35 cellular contexts compared by ENCODE assay signal in genomic region chr11:63019506-63019905, GRCh38. TPM values are rescaled to one million over a fixed set of nuclear protein-coding genes. Genes with fewer than 3 reads are reported as not detected.
"Had no signal": no experiment of that assay in that cellular context is flagged by ENCODE, and none has a peak within 500 bp of the region (broad histone marks: within the 10 kb centered on the region; RNA-seq: fewer than 3 reads in every experiment).

No MANE protein-coding gene starts in this region.

- H3K4me3 Mint-ChIP-seq: naive thymus-derived CD4-positive, alpha-beta T cell; natural killer cell treated with Interleukin-12 subunit alpha and Interleukin-12 subunit beta and Interleukin-15 and Interleukin-18, amount 100 ng/mL, for 72 hours; stimulated activated memory B cell treated with anti-CD40 and anti-IgM and Interleukin-4, amounts not matched to agents 10 μg/mL and 1 μg/mL and 100 μg/mL, for 72 hours; stimulated activated naive CD8-positive, alpha-beta T cell treated with anti-CD3 and anti-CD28 coated beads, Interleukin-15, amount 100 ng/mL, for 72 hours; type B pancreatic cell had no signal

- H3K79me2 ChIP-seq: hepatocyte had no signal

- H2AFZ ChIP-seq: hepatocyte had no signal

- H3K36me3 Mint-ChIP-seq: naive thymus-derived CD4-positive, alpha-beta T cell; natural killer cell treated with Interleukin-12 subunit alpha and Interleukin-12 subunit beta and Interleukin-15 and Interleukin-18, amount 100 ng/mL, for 72 hours; stimulated activated memory B cell treated with anti-CD40 and anti-IgM and Interleukin-4, amounts not matched to agents 10 μg/mL and 1 μg/mL and 100 μg/mL, for 72 hours; type B pancreatic cell had no signal

- H3K27ac ChIP-seq: hepatocyte, left ventricle myocardium inferior, pancreas, prostate gland, sigmoid colon, tibial nerve, uterus had no signal

- ATAC-seq: mucosa of descending colon; naive thymus-derived CD4-positive, alpha-beta T cell; natural killer cell treated with Interleukin-12 subunit alpha and Interleukin-12 subunit beta and Interleukin-15 and Interleukin-18, amount 100 ng/mL, for 72 hours; pancreas; right cardiac atrium; stimulated activated memory B cell treated with anti-CD40 and anti-IgM and Interleukin-4, amounts not matched to agents 10 μg/mL and 1 μg/mL and 100 μg/mL, for 72 hours; stimulated activated naive CD8-positive, alpha-beta T cell treated with anti-CD3 and anti-CD28 coated beads, Interleukin-15, amount 100 ng/mL, for 72 hours had no signal

- H3K4me1 ChIP-seq: pancreas, uterus had no signal

- H3K27me3 ChIP-seq: hepatocyte, pancreas, uterus had no signal

- DNase-seq: islet precursor cell; left ventricle myocardium inferior; midbrain; mucosa of descending colon; naive thymus-derived CD4-positive, alpha-beta T cell; nucleus accumbens; pancreas; retina; right cardiac atrium; sigmoid colon; stimulated activated CD4-positive, alpha-beta T cell treated with anti-CD3 and anti-CD28 coated beads, Interleukin-1b, Interleukin-23, amount 100 ng/mL, for 48 hours; stimulated activated CD4-positive, alpha-beta T cell treated with anti-CD3 and anti-CD28 coated beads, Interleukin-2, amount 100 ng/mL, for 48 hours; stimulated activated CD4-positive, alpha-beta T cell treated with anti-CD3 and anti-CD28 coated beads, Interleukin-4, amount 100 ng/mL, for 4 hours; stimulated activated CD8-positive, alpha-beta memory T cell treated with anti-CD3 and anti-CD28 coated beads, Interleukin-4, amount 100 ng/mL, for 48 hours; stimulated activated naive CD4-positive, alpha-beta T cell treated with Interleukin-2 at 50 U/mL for 16 hours; stimulated activated naive CD8-positive, alpha-beta T cell treated with anti-CD3 and anti-CD28 coated beads, Interleukin-15, amount 100 ng/mL, for 72 hours; substantia nigra; uterus had no signal

- H3K4me2 ChIP-seq: hepatocyte, smooth muscle cell had no signal

- H3K9me3 ChIP-seq: left ventricle myocardium inferior, mucosa of descending colon, pancreas, prostate gland, sigmoid colon, tibial nerve, uterus had no signal

- H3K36me3 ChIP-seq: left ventricle myocardium inferior, pancreas, prostate gland, sigmoid colon, tibial nerve, uterus had no signal

- H3K27ac Mint-ChIP-seq: naive thymus-derived CD4-positive, alpha-beta T cell; natural killer cell treated with Interleukin-12 subunit alpha and Interleukin-12 subunit beta and Interleukin-15 and Interleukin-18, amount 100 ng/mL, for 72 hours; stimulated activated memory B cell treated with anti-CD40 and anti-IgM and Interleukin-4, amounts not matched to agents 10 μg/mL and 1 μg/mL and 100 μg/mL, for 72 hours; type B pancreatic cell had no signal

- H3K9me3 Mint-ChIP-seq: naive thymus-derived CD4-positive, alpha-beta T cell; natural killer cell treated with Interleukin-12 subunit alpha and Interleukin-12 subunit beta and Interleukin-15 and Interleukin-18, amount 100 ng/mL, for 72 hours; stimulated activated memory B cell treated with anti-CD40 and anti-IgM and Interleukin-4, amounts not matched to agents 10 μg/mL and 1 μg/mL and 100 μg/mL, for 72 hours; stimulated activated naive CD8-positive, alpha-beta T cell treated with anti-CD3 and anti-CD28 coated beads, Interleukin-15, amount 100 ng/mL, for 72 hours; type B pancreatic cell had no signal

- H3K4me3 ChIP-seq: hepatocyte, left ventricle myocardium inferior, lung, mucosa of descending colon, pancreas, prostate gland, sigmoid colon, smooth muscle cell, tibial nerve, uterus had no signal

RNA-seq across cellular contexts. Expression of gene SLC22A8, which starts 3.9 kb away (rescaled TPM):
- total RNA-seq: hepatocyte; kidney epithelial cell; left ventricle myocardium inferior; lower leg skin; lung; mesenteric fat pad; mucosa of descending colon; myocyte; naive thymus-derived CD4-positive, alpha-beta T cell; natural killer cell treated with Interleukin-12 subunit alpha and Interleukin-12 subunit beta and Interleukin-15 and Interleukin-18, amount 100 ng/mL, for 72 hours; osteoblast; pancreas; right cardiac atrium; sigmoid colon; skeletal muscle tissue; smooth muscle cell; tibial nerve; ureter; uterus had no signal
- polyA plus RNA-seq: lung; naive thymus-derived CD4-positive, alpha-beta T cell; neural cell; pancreas; right cardiac atrium; sigmoid colon; smooth muscle cell had no signal

RNA-seq across cellular contexts. Expression of gene SLC22A6, which starts 34.7 kb away (rescaled TPM):
- total RNA-seq: hepatocyte; kidney epithelial cell; left ventricle myocardium inferior; lower leg skin; lung; mesenteric fat pad; mucosa of descending colon; myocyte; naive thymus-derived CD4-positive, alpha-beta T cell; natural killer cell treated with Interleukin-12 subunit alpha and Interleukin-12 subunit beta and Interleukin-15 and Interleukin-18, amount 100 ng/mL, for 72 hours; osteoblast; pancreas; prostate gland; right cardiac atrium; sigmoid colon; skeletal muscle tissue; smooth muscle cell; tibial nerve; ureter; uterus had no signal
- polyA plus RNA-seq: hepatocyte; lung; naive thymus-derived CD4-positive, alpha-beta T cell; neural cell; pancreas; right cardiac atrium; sigmoid colon; smooth muscle cell; thymus had no signal
